ENCODE assay signal across 7 cellular contexts in genomic region chr1:44819594-44820327, GRCh38. TPM values are rescaled to one million over a fixed set of nuclear protein-coding genes. Genes with fewer than 3 reads are reported as not detected.
DNase-seq lines count a peak whose midpoint lies in the region; ATAC-seq lines count a peak whose summit lies in the region.

No MANE protein-coding gene starts in this region.

- H3K79me1 ChIP-seq in mesenchymal stem cell (replicated peaks; ENCODE audit: low read length, poor library complexity, severe bottlenecking) = no peaks in the 10 kb centered on the region

- peak overlapping the region; percentile 96 for H4K8ac ChIP-seq in mesenchymal stem cell (ENCODE audit: low read length)

- H2BK120ac ChIP-seq in mesenchymal stem cell (ENCODE audit: low read depth, low read length) = peak overlapping the region; percentile 29

- no peaks in the 10 kb centered on the region for H3K27me3 Mint-ChIP-seq in activated CD8-positive, alpha-beta memory T cell treated with anti-CD3 and anti-CD28 coated beads, Interleukin-2, amount 10 ng/mL, durations not matched to agents 7 days and 5 days

- H3K4me3 Mint-ChIP-seq in activated CD8-positive, alpha-beta memory T cell treated with anti-CD3 and anti-CD28 coated beads, Interleukin-2, amount 10 ng/mL, durations not matched to agents 7 days and 5 days = peak overlapping the region; percentile 83

- no peaks in the 10 kb centered on the region for H3K36me3 ChIP-seq in endocrine pancreas (ENCODE audit: control insufficient read depth, insufficient read depth, low read length)
- H3K36me3 ChIP-seq in mesenchymal stem cell (ENCODE audit: control insufficient read depth in 1 of 2, insufficient read depth in 2 of 2, low read depth in 1 of 2, low read length in 2 of 2) = peaks cover 6 to 21% of the 10 kb centered on the region in 2 experiments

- H3K9me3 Mint-ChIP-seq in activated CD8-positive, alpha-beta memory T cell treated with anti-CD3 and anti-CD28 coated beads, Interleukin-2, amount 10 ng/mL, durations not matched to agents 7 days and 5 days (ENCODE audit: low read depth) = no peaks in the 10 kb centered on the region

- H3K14ac ChIP-seq in mesenchymal stem cell (ENCODE audit: low read length in 2 of 2) = peak overlapping the region in 1 of 2 experiments; percentile 76

- peak overlapping the region; percentile 100 for H3K27ac Mint-ChIP-seq in activated CD8-positive, alpha-beta memory T cell treated with anti-CD3 and anti-CD28 coated beads, Interleukin-2, amount 10 ng/mL, durations not matched to agents 7 days and 5 days

- peak overlapping the region; percentile 66 for H2AK5ac ChIP-seq in mesenchymal stem cell (ENCODE audit: low read length, severe bottlenecking)

- peaks cover 43% of the 10 kb centered on the region for H3K4me1 Mint-ChIP-seq in activated CD8-positive, alpha-beta memory T cell treated with anti-CD3 and anti-CD28 coated beads, Interleukin-2, amount 10 ng/mL, durations not matched to agents 7 days and 5 days

- peak overlapping the region; percentile 100 for H2BK5ac ChIP-seq in mesenchymal stem cell (ENCODE audit: low read depth, low read length, poor library complexity, severe bottlenecking)

- H3K9me3 ChIP-seq in endocrine pancreas (ENCODE audit: control insufficient read depth, low read length) (no peaks in the 10 kb centered on the region), mesenchymal stem cell (ENCODE audit: control insufficient read depth, low read length) (no peaks in the 10 kb centered on the region)

- H4K91ac ChIP-seq in mesenchymal stem cell (ENCODE audit: low read length) = peak overlapping the region; percentile 100

- H3K4me3 ChIP-seq in endocrine pancreas (ENCODE audit: control insufficient read depth, insufficient read depth, low read length) = peak overlapping the region; percentile 68
- H3K4me3 ChIP-seq in mesenchymal stem cell (ENCODE audit: insufficient read depth in 1 of 2, low read depth in 1 of 2, low read length in 2 of 2) = peak overlapping the region; percentile 58 to 76

- H3K23ac ChIP-seq in mesenchymal stem cell (ENCODE audit: low read length in 2 of 2) = no peak overlapping the region

- H3K18ac ChIP-seq in mesenchymal stem cell (ENCODE audit: low read depth in 1 of 2, low read length in 2 of 2) = peak overlapping the region; percentile 98 to 99

- H2AFZ ChIP-seq in mesenchymal stem cell (ENCODE audit: low read depth, low read length) = peak overlapping the region; percentile 75

- H3K27me3 ChIP-seq in endocrine pancreas (ENCODE audit: control insufficient read depth, insufficient read depth, low read length) (no peaks in the 10 kb centered on the region), mesenchymal stem cell (ENCODE audit: control insufficient read depth in 1 of 2, insufficient read depth in 1 of 2, low read length in 2 of 2) (no peaks in the 10 kb centered on the region)

- ATAC-seq in GM18511 (IDR thresholded peaks at IDR 0.05; ENCODE audit: unreplicated experiment) = peak; percentile 89
- peak; percentile 65 for ATAC-seq in HG02970 (IDR thresholded peaks at IDR 0.05; ENCODE audit: low FRiP score, unreplicated experiment)
- ATAC-seq in activated CD8-positive, alpha-beta memory T cell treated with anti-CD3 and anti-CD28 coated beads, Interleukin-2, amount 10 ng/mL, durations not matched to agents 7 days and 5 days = peak; percentile 90

- H2BK15ac ChIP-seq in mesenchymal stem cell (ENCODE audit: low read depth, poor library complexity, severe bottlenecking) = peak overlapping the region; percentile 74

- DNase-seq in NCI-H82 (lab: John Stamatoyannopoulos, UW) (peak; percentile 99), mesenchymal stem cell (peak; percentile 97)
- peak; percentile 95 for DNase-seq in activated CD8-positive, alpha-beta memory T cell treated with anti-CD3 and anti-CD28 coated beads, Interleukin-2, amount 10 ng/mL, durations not matched to agents 7 days and 5 days
- DNase-seq in stimulated activated CD8-positive, alpha-beta memory T cell treated with anti-CD3 and anti-CD28 coated beads, Interleukin-15, amount 100 ng/mL, for 4 hours (ENCODE audit: low read depth in 2 of 2) = peak; percentile 50 to 52

- CTCF ChIA-PET in activated CD8-positive, alpha-beta memory T cell treated with anti-CD3 and anti-CD28 coated beads, Interleukin-2, amount 10 ng/mL, durations not matched to agents 7 days and 5 days (lab: Charles Lee) = interaction anchor here (0.6 to 6.3 kb wide), 20 partner anchors 9 to 192 kb away, joined by 3 to 62 read pairs (median 6); partner anchors contain the start of genes BTBD19, DYNLT4, EIF2B3 and HECTD3

- peak overlapping the region; percentile 82 to 90 for H3K4ac ChIP-seq in mesenchymal stem cell (ENCODE audit: low read depth in 1 of 2, low read length in 2 of 2)

- peaks cover 3% of the 10 kb centered on the region for H3K36me3 Mint-ChIP-seq in activated CD8-positive, alpha-beta memory T cell treated with anti-CD3 and anti-CD28 coated beads, Interleukin-2, amount 10 ng/mL, durations not matched to agents 7 days and 5 days

- WGBS in mesenchymal stem cell = 2% methylated on average over 32 of the region's 34 CpGs

- peak overlapping the region; percentile 83 for H3K4me2 ChIP-seq in mesenchymal stem cell (ENCODE audit: low read length, poor library complexity, severe bottlenecking)

- H3K4me1 ChIP-seq in endocrine pancreas (ENCODE audit: control insufficient read depth, insufficient read depth, low read length) = no peaks in the 10 kb centered on the region
- peaks cover 14% of the 10 kb centered on the region for H3K4me1 ChIP-seq in mesenchymal stem cell (ENCODE audit: control insufficient read depth, insufficient read depth, low read depth, low read length)

- H3K9ac ChIP-seq in endocrine pancreas (ENCODE audit: control insufficient read depth, insufficient read depth, low read length) (peak overlapping the region; percentile 60), mesenchymal stem cell (ENCODE audit: low read length) (peak overlapping the region; percentile 90)

- peak overlapping the region; percentile 11 to 50 for H2BK12ac ChIP-seq in mesenchymal stem cell (ENCODE audit: low read length in 2 of 2)

- H3K27ac ChIP-seq in mesenchymal stem cell (ENCODE audit: low read length, poor library complexity, severe bottlenecking) = peak overlapping the region; percentile 97

RNA-seq across cellular contexts. Expression of gene BTBD19, which starts 11.4 kb away (rescaled TPM):
- 1 to 10 TPM; 3.7 to 4.5 TPM for total RNA-seq in activated CD8-positive, alpha-beta memory T cell treated with anti-CD3 and anti-CD28 coated beads, Interleukin-2, amount 10 ng/mL, durations not matched to agents 7 days and 5 days
- 22.8 TPM for polyA plus RNA-seq in mesenchymal stem cell (2013, experiment 1 of 2)
- polyA plus RNA-seq in mesenchymal stem cell (2013, experiment 2 of 2) = 20.2 TPM

RNA-seq across cellular contexts. Expression of gene DYNLT4, which starts 12.6 kb away (rescaled TPM):
- total RNA-seq in activated CD8-positive, alpha-beta memory T cell treated with anti-CD3 and anti-CD28 coated beads, Interleukin-2, amount 10 ng/mL, durations not matched to agents 7 days and 5 days = 1 to 10 TPM in 1 of 2 experiments, under 1 TPM in 1; 0.40 to 1.3 TPM
- polyA plus RNA-seq in mesenchymal stem cell (2013, experiment 1 of 2) = 0.08 TPM
- 0.11 TPM for polyA plus RNA-seq in mesenchymal stem cell (2013, experiment 2 of 2)

RNA-seq across cellular contexts. Expression of gene PLK3, which starts 19.6 kb away (rescaled TPM):
- 10 to 100 TPM; 43.1 to 48.9 TPM for total RNA-seq in activated CD8-positive, alpha-beta memory T cell treated with anti-CD3 and anti-CD28 coated beads, Interleukin-2, amount 10 ng/mL, durations not matched to agents 7 days and 5 days
- 28.1 TPM for polyA plus RNA-seq in mesenchymal stem cell (2013, experiment 1 of 2)
- 26.8 TPM for polyA plus RNA-seq in mesenchymal stem cell (2013, experiment 2 of 2)

RNA-seq across cellular contexts. Expression of gene PTCH2, which starts 23.3 kb away (rescaled TPM):
- total RNA-seq in activated CD8-positive, alpha-beta memory T cell treated with anti-CD3 and anti-CD28 coated beads, Interleukin-2, amount 10 ng/mL, durations not matched to agents 7 days and 5 days = 1 to 10 TPM in 1 of 2 experiments, under 1 TPM in 1; 0.82 to 3.6 TPM
- polyA plus RNA-seq in mesenchymal stem cell (2013, experiment 1 of 2) = 0.57 TPM
- 0.70 TPM for polyA plus RNA-seq in mesenchymal stem cell (2013, experiment 2 of 2)

RNA-seq across cellular contexts. Expression of gene BEST4, which starts 31.8 kb away (rescaled TPM):
- under 1 TPM; 0.73 to 0.79 TPM for total RNA-seq in activated CD8-positive, alpha-beta memory T cell treated with anti-CD3 and anti-CD28 coated beads, Interleukin-2, amount 10 ng/mL, durations not matched to agents 7 days and 5 days
- polyA plus RNA-seq in mesenchymal stem cell (2013, experiment 1 of 2) = 0.10 TPM
- polyA plus RNA-seq in mesenchymal stem cell (2013, experiment 2 of 2) = 0.05 TPM

Comparison
In these comparisons a context has a peak if more than half of its experiments do, and no peak if none do; other contexts are left out.
1. Peak in every context shown above with its lines: DNase-seq, ATAC-seq, H3K4me3 ChIP-seq and H3K27ac ChIP-seq.